ENCODE assay signal across 29 cellular contexts in the genomic region with DNA sequence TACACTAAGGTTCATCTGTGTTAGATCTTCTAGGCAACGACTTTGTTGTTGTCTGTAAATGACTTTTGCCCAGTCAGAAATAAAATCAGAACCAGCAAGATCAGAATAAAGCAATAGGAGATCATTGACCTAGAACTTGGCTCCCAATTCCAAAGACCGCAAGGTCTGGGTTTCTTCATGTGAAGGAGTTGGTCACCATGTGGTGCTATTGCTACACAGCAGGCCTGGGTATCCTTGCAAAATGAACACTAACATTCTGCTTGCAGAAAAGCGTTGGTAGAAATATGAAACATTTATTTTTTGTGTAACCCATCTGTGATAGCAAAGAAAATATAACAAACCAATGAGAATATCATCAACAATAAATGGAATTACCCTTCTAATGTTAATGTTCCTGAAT.
A peak's percentile ranks its signal among the peaks of the same experiment; 100 is the strongest.
DNase-seq lines count a peak whose midpoint lies in the region; ATAC-seq and TF ChIP-seq lines count a peak whose summit lies in the region.
"Had no signal": no experiment of that assay in that cellular context is flagged by ENCODE, and none has a peak within 500 bp of the region (broad histone marks: within the 10 kb centered on the region; RNA-seq: fewer than 3 reads in every experiment).

No MANE protein-coding gene starts in this region.

- H3K9ac ChIP-seq in H9 (ENCODE audit: extremely low read depth, insufficient read length, low read length) = no peak overlapping the region
- H3K9ac ChIP-seq: BLaER1 treated with 17β-estradiol and CSF1 and Interleukin-3, amounts not matched to agents 10 nM and 100 nM had no signal

- H3K36me3 Mint-ChIP-seq in H9 (ENCODE audit: insufficient read depth in 1 of 3, low read depth in 3 of 3) = peaks cover 7 to 17% (median 7%) of the 10 kb centered on the region in 3 experiments
- no peaks in the 10 kb centered on the region for H3K36me3 Mint-ChIP-seq in activated naive CD8-positive, alpha-beta T cell treated with anti-CD3 and anti-CD28 coated beads for 36 hours
- H3K36me3 Mint-ChIP-seq: activated CD8-positive, alpha-beta memory T cell treated with anti-CD3 and anti-CD28 coated beads, Interleukin-2, amount 10 ng/mL, durations not matched to agents 7 days and 5 days; IgD-negative memory B cell; stimulated activated memory B cell treated with anti-CD40 and anti-IgM and Interleukin-4, amounts not matched to agents 10 μg/mL and 1 μg/mL and 100 μg/mL, for 72 hours had no signal

- no peaks in the 10 kb centered on the region for H3K27me3 Mint-ChIP-seq in H9 (ENCODE audit: low read depth)
- no peaks in the 10 kb centered on the region for H3K27me3 Mint-ChIP-seq in activated naive CD8-positive, alpha-beta T cell treated with anti-CD3 and anti-CD28 coated beads for 36 hours
- H3K27me3 Mint-ChIP-seq: activated CD8-positive, alpha-beta memory T cell treated with anti-CD3 and anti-CD28 coated beads, Interleukin-2, amount 10 ng/mL, durations not matched to agents 7 days and 5 days; IgD-negative memory B cell; stimulated activated memory B cell treated with anti-CD40 and anti-IgM and Interleukin-4, amounts not matched to agents 10 μg/mL and 1 μg/mL and 100 μg/mL, for 72 hours had no signal

- H3K79me1 ChIP-seq in H9 (ENCODE audit: insufficient read depth, low read depth, low read length, poor library complexity, severe bottlenecking) = no peaks in the 10 kb centered on the region

- no peak for TF ChIP-seq POLR2A in erythroblast (IDR thresholded peaks at IDR 0.05; ENCODE audit: low read length)

- H3K4me3 Mint-ChIP-seq in H9 = no peak overlapping the region
- H3K4me3 Mint-ChIP-seq in activated naive CD8-positive, alpha-beta T cell treated with anti-CD3 and anti-CD28 coated beads for 36 hours = no peak overlapping the region
- H3K4me3 Mint-ChIP-seq: activated CD8-positive, alpha-beta memory T cell treated with anti-CD3 and anti-CD28 coated beads, Interleukin-2, amount 10 ng/mL, durations not matched to agents 7 days and 5 days; activated T-cell treated with anti-CD3 and anti-CD28 coated beads, Interleukin-2, amount 50 U/mL, for 4 hours; HFFc6; IgD-negative memory B cell; natural killer cell; stimulated activated memory B cell treated with anti-CD40 and anti-IgM and Interleukin-4, amounts not matched to agents 10 μg/mL and 1 μg/mL and 100 μg/mL, for 72 hours had no signal

- no peaks in the 10 kb centered on the region for H3K4me1 Mint-ChIP-seq in H9
- no peaks in the 10 kb centered on the region for H3K4me1 Mint-ChIP-seq in activated naive CD8-positive, alpha-beta T cell treated with anti-CD3 and anti-CD28 coated beads for 36 hours
- H3K4me1 Mint-ChIP-seq: activated CD8-positive, alpha-beta memory T cell treated with anti-CD3 and anti-CD28 coated beads, Interleukin-2, amount 10 ng/mL, durations not matched to agents 7 days and 5 days; natural killer cell; stimulated activated memory B cell treated with anti-CD40 and anti-IgM and Interleukin-4, amounts not matched to agents 10 μg/mL and 1 μg/mL and 100 μg/mL, for 72 hours had no signal

- H3K23me2 ChIP-seq in H9 (ENCODE audit: insufficient read length, low read depth, low read length, poor library complexity, severe bottlenecking) = no peaks in the 10 kb centered on the region

- H3T11ph ChIP-seq in H9 (ENCODE audit: low read length) = no peak overlapping the region

- H3K9me3 Mint-ChIP-seq in H9 = peaks cover 13 to 21% of the 10 kb centered on the region in 2 experiments
- peaks cover 9% of the 10 kb centered on the region for H3K9me3 Mint-ChIP-seq in activated naive CD8-positive, alpha-beta T cell treated with anti-CD3 and anti-CD28 coated beads for 36 hours

- TF ChIP-seq CTCF in H9 (conservative IDR thresholded peaks at IDR 0.05) (peak; percentile 30; the same call in 1 of the 3 replicates), RWPE2 (IDR thresholded peaks at IDR 0.05; ENCODE audit: poor library complexity, severe bottlenecking) (peak; percentile 9)

- H4K5ac ChIP-seq in H9 (ENCODE audit: insufficient read length, low read depth, low read length) = no peak overlapping the region

- no peak overlapping the region for H2BK12ac ChIP-seq in H9 (ENCODE audit: insufficient read length, low read depth, low read length)

- H2BK20ac ChIP-seq in H9 (ENCODE audit: low read depth, low read length, poor library complexity, severe bottlenecking) = no peak overlapping the region

- H3K4me2 ChIP-seq in H9 (ENCODE audit: insufficient read depth, insufficient read length, low read length) = no peak overlapping the region
- H3K4me2 ChIP-seq: BLaER1 treated with 17β-estradiol and CSF1 and Interleukin-3, amounts not matched to agents 10 nM and 100 nM had no signal

- no peak overlapping the region for H2BK15ac ChIP-seq in H9 (ENCODE audit: low read depth, low read length)

- H2AK5ac ChIP-seq in H9 (ENCODE audit: insufficient read length, low read length) = no peak overlapping the region

- no peaks in the 10 kb centered on the region for H3K79me2 ChIP-seq in H9 (ENCODE audit: insufficient read depth, low read length)

- H3K27me3 ChIP-seq in H9 (ENCODE audit: insufficient read depth, low read length) = no peaks in the 10 kb centered on the region
- H3K27me3 ChIP-seq in RWPE2 (ENCODE audit: insufficient read depth, poor library complexity, severe bottlenecking) = no peaks in the 10 kb centered on the region
- H3K27me3 ChIP-seq: BLaER1 treated with 17β-estradiol and CSF1 and Interleukin-3, amounts not matched to agents 10 nM and 100 nM had no signal

- H3K4ac ChIP-seq in H9 (ENCODE audit: low read depth, low read length) = no peak overlapping the region

- no peak for ATAC-seq in RWPE2 (ENCODE audit: low read depth)
- ATAC-seq: activated CD8-positive, alpha-beta memory T cell treated with anti-CD3 and anti-CD28 coated beads, Interleukin-2, amount 10 ng/mL, durations not matched to agents 7 days and 5 days; activated T-cell treated with anti-CD3 and anti-CD28 coated beads, Interleukin-2, amount 50 U/mL, for 4 hours; esophagus mucosa; lower lobe of right lung; natural killer cell; stimulated activated memory B cell treated with anti-CD40 and anti-IgM and Interleukin-4, amounts not matched to agents 10 μg/mL and 1 μg/mL and 100 μg/mL, for 72 hours had no signal

- H3K4me3 ChIP-seq in RWPE2 (ENCODE audit: severe bottlenecking) = no peak overlapping the region
- H3K4me3 ChIP-seq: BLaER1 treated with 17β-estradiol and CSF1 and Interleukin-3, amounts not matched to agents 10 nM and 100 nM; lower lobe of right lung had no signal

- H3K9me3 ChIP-seq in H9 (ENCODE audit: control insufficient read depth, low read depth, low read length) (no peaks in the 10 kb centered on the region), RWPE2 (ENCODE audit: severe bottlenecking) (no peaks in the 10 kb centered on the region)
- H3K9me3 ChIP-seq: BLaER1 treated with 17β-estradiol and CSF1 and Interleukin-3, amounts not matched to agents 10 nM and 100 nM had no signal

- no CpG with 5 or more reads among the region's 3 CpGs for WGBS in H9 (ENCODE audit: extremely low coverage, insufficient read length, low lambda C conversion rate)

- H3K56ac ChIP-seq in H9 (ENCODE audit: insufficient read length, low read depth, low read length) = no peak overlapping the region

- H3K27ac ChIP-seq in H9 (ENCODE audit: insufficient read length, low read depth, low read length) (no peak overlapping the region), RWPE2 (ENCODE audit: poor library complexity, severe bottlenecking) (no peak overlapping the region)
- H3K27ac ChIP-seq: BLaER1 treated with 17β-estradiol and CSF1 and Interleukin-3, amounts not matched to agents 10 nM and 100 nM; lower lobe of right lung; WERI-Rb-1 had no signal

- no peaks in the 10 kb centered on the region for H4K20me1 ChIP-seq in H9 (ENCODE audit: control insufficient read depth, insufficient read depth, insufficient read length)
- H4K20me1 ChIP-seq: BLaER1 treated with 17β-estradiol and CSF1 and Interleukin-3, amounts not matched to agents 10 nM and 100 nM had no signal

- no peak overlapping the region for H4K8ac ChIP-seq in H9 (replicated peaks; ENCODE audit: insufficient read length, low read depth, low read length)

- DNase-seq in DMS53 (lab: John Stamatoyannopoulos, UW) (peak; percentile 45), H9 (no peak), RWPE2 (ENCODE audit: low spot score) (no peak), iPS-NIHi7 (ENCODE audit: extremely low spot score) (peak; percentile 12), NCI-H1048 (lab: John Stamatoyannopoulos, UW) (no peak), erythroblast (lab: John Stamatoyannopoulos, UW) (no peak)
- DNase-seq in activated naive CD8-positive, alpha-beta T cell treated with anti-CD3 and anti-CD28 coated beads for 36 hours = no peak
- DNase-seq: activated CD8-positive, alpha-beta memory T cell treated with anti-CD3 and anti-CD28 coated beads, Interleukin-2, amount 10 ng/mL, durations not matched to agents 7 days and 5 days; activated gamma-delta T cell treated with Interleukin-2 at 50 U/mL for 16 hours; activated T-cell treated with anti-CD3 and anti-CD28 coated beads, Interleukin-2, amount 50 U/mL, for 4 hours; central memory CD4-positive, alpha-beta T cell; DMS79; head of caudate nucleus; HFFc6; lower lobe of right lung; natural killer cell; NCI-H1092 treated with DMSO at 0.1 percent for 48 hours; NCI-H187 treated with DMSO at 0.1 percent for 48 hours; NCI-H524 treated with DMSO at 0.1 percent for 48 hours; nucleus accumbens; SHP77 treated with DMSO at 0.1 percent for 48 hours; substantia nigra; SW 1271; trophoblast cell; WERI-Rb-1 had no signal

- H3K4me1 ChIP-seq in H9 (ENCODE audit: insufficient read depth, low read length) (no peaks in the 10 kb centered on the region), RWPE2 (ENCODE audit: insufficient read depth, poor library complexity, severe bottlenecking) (no peaks in the 10 kb centered on the region)
- H3K4me1 ChIP-seq: BLaER1 treated with 17β-estradiol and CSF1 and Interleukin-3, amounts not matched to agents 10 nM and 100 nM; lower lobe of right lung had no signal

- no peak overlapping the region for H4K91ac ChIP-seq in H9 (ENCODE audit: insufficient read length, low read depth, low read length)

- no peak overlapping the region for H3K27ac Mint-ChIP-seq in H9
- no peak overlapping the region for H3K27ac Mint-ChIP-seq in activated naive CD8-positive, alpha-beta T cell treated with anti-CD3 and anti-CD28 coated beads for 36 hours
- H3K27ac Mint-ChIP-seq: activated CD8-positive, alpha-beta memory T cell treated with anti-CD3 and anti-CD28 coated beads, Interleukin-2, amount 10 ng/mL, durations not matched to agents 7 days and 5 days; HFFc6; IgD-negative memory B cell; natural killer cell; stimulated activated memory B cell treated with anti-CD40 and anti-IgM and Interleukin-4, amounts not matched to agents 10 μg/mL and 1 μg/mL and 100 μg/mL, for 72 hours had no signal

- no peak overlapping the region for H2AFZ ChIP-seq in H9 (ENCODE audit: low read length)

- H3K14ac ChIP-seq in H9 (ENCODE audit: insufficient read depth, low read length) = no peak overlapping the region

- no peak overlapping the region for H3K23ac ChIP-seq in H9 (ENCODE audit: insufficient read length, low read depth, low read length)

- H3K18ac ChIP-seq in H9 (ENCODE audit: insufficient read length, low read depth, low read length) = no peak overlapping the region

- no peak overlapping the region for H2BK5ac ChIP-seq in H9 (ENCODE audit: insufficient read length, low read length)

- no peak overlapping the region for H2BK120ac ChIP-seq in H9 (ENCODE audit: low read depth, low read length, poor library complexity, severe bottlenecking)

- no peaks in the 10 kb centered on the region for H3K36me3 ChIP-seq in RWPE2 (ENCODE audit: low read depth)
- H3K36me3 ChIP-seq: BLaER1 treated with 17β-estradiol and CSF1 and Interleukin-3, amounts not matched to agents 10 nM and 100 nM; lower lobe of right lung; WERI-Rb-1 had no signal

Comparison
In these comparisons a context has a peak if more than half of its experiments do, and no peak if none do; other contexts are left out.
1. DNase-seq: peak in DMS53 (single experiment) and iPS-NIHi7 (single experiment); none in H9 (single experiment), RWPE2 (single experiment), NCI-H1048 (single experiment), activated naive CD8-positive, alpha-beta T cell treated with anti-CD3 and anti-CD28 coated beads for 36 hours (single experiment) and erythroblast (0 of 2).